Comparison of ENCODE assay signal across 16 cellular contexts in genomic region chr14:68981539-68981976, GRCh38. TPM values are rescaled to one million over a fixed set of nuclear protein-coding genes. Genes with fewer than 3 reads are reported as not detected.
DNase-seq lines count a peak whose midpoint lies in the region; ATAC-seq lines count a peak whose summit lies in the region.
"Had no signal": no experiment of that assay in that cellular context is flagged by ENCODE, and none has a peak within 500 bp of the region (broad histone marks: within the 10 kb centered on the region; RNA-seq: fewer than 3 reads in every experiment).

No MANE protein-coding gene starts in this region.

- H3K9me3 ChIP-seq in GM23248 (ENCODE audit: low read depth) (no peaks in the 10 kb centered on the region), skeletal muscle satellite cell (replicated peaks; ENCODE audit: low read length) (no peaks in the 10 kb centered on the region)

- H3K36me3 Mint-ChIP-seq in activated T-cell treated with anti-CD3 and anti-CD28 coated beads, Interleukin-2, amount 50 U/mL, for 4 hours (ENCODE audit: insufficient read depth): no peaks in the 10 kb centered on the region
- H3K36me3 Mint-ChIP-seq: activated CD4-positive, alpha-beta memory T cell treated with anti-CD3 and anti-CD28 coated beads for 36 hours had no signal

- H2AFZ ChIP-seq in GM23248: peak overlapping the region; percentile 11; the same call in 1 of the 2 replicates

- DNase-seq in GM23248 (peak; percentile 84), amniotic stem cell (lab: John Stamatoyannopoulos, UW) (peak; percentile 22), glomerular visceral epithelial cell (ENCODE audit: extremely low spot score) (peak; percentile 54), left ventricle myocardium superior (no peak)
- no peak for DNase-seq in activated T-cell treated with anti-CD3 and anti-CD28 coated beads, Interleukin-2, amount 50 U/mL, for 4 hours
- DNase-seq: activated effector memory CD4-positive, alpha-beta T cell treated with anti-CD3 and anti-CD28 coated beads, Interleukin-2, amount 50 U/mL, for 16 hours; cortex of kidney; NCI-H2081; NCI-H748 treated with DMSO at 0.1 percent for 48 hours; right cardiac atrium had no signal

- peaks cover 46% of the 10 kb centered on the region for H3F3A ChIP-seq in GM23248 (ENCODE audit: insufficient read depth)

- H3K27me3 ChIP-seq in GM23248 (replicated peaks; ENCODE audit: insufficient read depth) (no peaks in the 10 kb centered on the region), skeletal muscle satellite cell (ENCODE audit: control insufficient read depth, insufficient read depth, low read length) (no peaks in the 10 kb centered on the region)
- H3K27me3 ChIP-seq: foreskin keratinocyte had no signal

- WGBS in GM23248 (ENCODE audit: low coverage in 1 of 2, low lambda C conversion rate in 2 of 2, missing lambda C conversion rate in 2 of 2), 2 experiments: 33 to 38% methylated on average over 7 of the region's 7 CpGs

- H3K4me1 Mint-ChIP-seq in activated T-cell treated with anti-CD3 and anti-CD28 coated beads, Interleukin-2, amount 50 U/mL, for 4 hours (ENCODE audit: low read depth): peaks cover 20% of the 10 kb centered on the region

- peak overlapping the region; percentile 91 for H3K27ac ChIP-seq in GM23248
- H3K27ac ChIP-seq: foreskin keratinocyte, HL-60 had no signal

- no peaks in the 10 kb centered on the region for H3K36me3 ChIP-seq in GM23248 (ENCODE audit: low read depth)
- peaks cover 2% of the 10 kb centered on the region for H3K36me3 ChIP-seq in skeletal muscle satellite cell (ENCODE audit: insufficient read depth, low read length)

- no peaks in the 10 kb centered on the region for H3K9me3 Mint-ChIP-seq in activated T-cell treated with anti-CD3 and anti-CD28 coated beads, Interleukin-2, amount 50 U/mL, for 4 hours
- H3K9me3 Mint-ChIP-seq: activated CD4-positive, alpha-beta memory T cell treated with anti-CD3 and anti-CD28 coated beads for 36 hours; stimulated activated naive CD8-positive, alpha-beta T cell treated with anti-CD3 and anti-CD28 coated beads, Interleukin-15, Interleukin-2, amounts not matched to agents 100 ng/mL and 50 ng/mL, for 24 hours had no signal

- H4K20me1 ChIP-seq in GM23248 (ENCODE audit: insufficient read depth): no peaks in the 10 kb centered on the region

- H3K4me1 ChIP-seq in GM23248 (ENCODE audit: insufficient read depth): peaks cover 41% of the 10 kb centered on the region
- peaks cover 34% of the 10 kb centered on the region for H3K4me1 ChIP-seq in skeletal muscle satellite cell (ENCODE audit: control insufficient read depth, insufficient read depth, low read length)

- intact Hi-C loops in left ventricle myocardium superior (cut with micrococcal nuclease): no loop called here

- H3K9ac ChIP-seq in GM23248 (peak overlapping the region; percentile 69), skeletal muscle satellite cell (ENCODE audit: low read depth, low read length) (no peak overlapping the region)

- in situ Hi-C loops in GM23248 (cut with MboI): no loop called here

- H3K4me3 Mint-ChIP-seq in activated T-cell treated with anti-CD3 and anti-CD28 coated beads, Interleukin-2, amount 50 U/mL, for 4 hours: no peak overlapping the region
- H3K4me3 Mint-ChIP-seq: activated CD4-positive, alpha-beta memory T cell treated with anti-CD3 and anti-CD28 coated beads for 36 hours; stimulated activated naive CD8-positive, alpha-beta T cell treated with anti-CD3 and anti-CD28 coated beads, Interleukin-15, Interleukin-2, amounts not matched to agents 100 ng/mL and 50 ng/mL, for 24 hours had no signal

- H3K4me2 ChIP-seq in GM23248 (ENCODE audit: unreplicated experiment) (peak overlapping the region; percentile 49), skeletal muscle satellite cell (ENCODE audit: low read length) (peak overlapping the region; percentile 18)

- peaks cover 2% of the 10 kb centered on the region for H3K27me3 Mint-ChIP-seq in activated T-cell treated with anti-CD3 and anti-CD28 coated beads, Interleukin-2, amount 50 U/mL, for 4 hours (ENCODE audit: low read depth)

- ATAC-seq in left ventricle myocardium superior (no peak), GM19467 (IDR thresholded peaks at IDR 0.05; ENCODE audit: unreplicated experiment) (no peak)
- ATAC-seq in activated T-cell treated with anti-CD3 and anti-CD28 coated beads, Interleukin-2, amount 50 U/mL, for 4 hours: no peak
- ATAC-seq: foreskin keratinocyte, right cardiac atrium had no signal

- H3K9me2 ChIP-seq in GM23248 (ENCODE audit: insufficient read depth): no peaks in the 10 kb centered on the region

- peaks cover 28% of the 10 kb centered on the region for H3K79me2 ChIP-seq in GM23248 (ENCODE audit: insufficient read depth)

- peak overlapping the region; percentile 15; the same call in 1 of the 2 replicates for H3K4me3 ChIP-seq in GM23248
- no peak overlapping the region for H3K4me3 ChIP-seq in skeletal muscle satellite cell (ENCODE audit: low read length)

RNA-seq across cellular contexts. Expression of gene ACTN1, which starts 2.5 kb away (rescaled TPM):
- 403 and 414 TPM in 2 replicates for total RNA-seq in GM23248 (2014; rRNA removed; shearing (Covaris generic))
- 593 and 597 TPM in 2 replicates for polyA plus RNA-seq in GM23248 (2016; fragmentation: Nextera tagmentation; extraction: Ambion mirVana)
- 110 and 141 TPM in 2 replicates for total RNA-seq in skeletal muscle satellite cell (2012; rRNA removed)
- total RNA-seq in left ventricle myocardium superior: 90.5 TPM
- total RNA-seq in activated T-cell treated with anti-CD3 and anti-CD28 coated beads, Interleukin-2, amount 50 U/mL, for 4 hours: 10 to 100 TPM; 47.0 to 77.1 (median 56.2) TPM

Comparison
In these comparisons a context has a peak if more than half of its experiments do, and no peak if none do; other contexts are left out.
1. DNase-seq: peak in GM23248 (single experiment), amniotic stem cell (single experiment) and glomerular visceral epithelial cell (single experiment); none in left ventricle myocardium superior (single experiment) and activated T-cell treated with anti-CD3 and anti-CD28 coated beads, Interleukin-2, amount 50 U/mL, for 4 hours (single experiment).